ENCODE assay signal across 26 cellular contexts in genomic region chr4:62328526-62328925, GRCh38.
DNase-seq lines count a peak whose midpoint lies in the region; FAIRE-seq and TF ChIP-seq lines count a peak whose summit lies in the region.
"Had no signal": no experiment of that assay in that cellular context is flagged by ENCODE, and none has a peak within 500 bp of the region (broad histone marks: within the 10 kb centered on the region; RNA-seq: fewer than 3 reads in every experiment).

No MANE protein-coding gene starts in this region.

- H3K9me3 ChIP-seq in adipocyte (ENCODE audit: control insufficient read depth, low read length) = peaks cover 6% of the 10 kb centered on the region
- H3K9me3 ChIP-seq: A549; BE2C; BLaER1 treated with 17β-estradiol and CSF1 and Interleukin-3, amounts not matched to agents 10 nM and 100 nM; HAP-1 had no signal

- DNase-seq in ELR (ENCODE audit: low read depth) (peak; percentile 40), NCI-H226 (peak; percentile 16), adipocyte (ENCODE audit: low read depth) (peak; percentile 24), urothelium cell line (ENCODE audit: low spot score) (no peak), osteocyte (ENCODE audit: extremely low spot score, unreplicated experiment) (no peak), GOT3 (lab: John Stamatoyannopoulos, UW) (no peak), HuH-7.5 (ENCODE audit: low spot score) (no peak)
- DNase-seq: 8988T; ACHN; AML-193; BE2C; CD4-positive, alpha-beta T cell; CD8-positive, alpha-beta memory T cell; DMS 273 treated with DMSO at 0.1 percent for 48 hours; DMS79; EL; GF-D8 had no signal

- no peaks in the 10 kb centered on the region for H3K36me3 ChIP-seq in adipocyte (ENCODE audit: control insufficient read depth, insufficient read depth, low read length, severe bottlenecking)
- H3K36me3 ChIP-seq: BE2C; BLaER1 treated with 17β-estradiol and CSF1 and Interleukin-3, amounts not matched to agents 10 nM and 100 nM; HAP-1 had no signal

- H3K27ac Mint-ChIP-seq in osteocyte (ENCODE audit: unreplicated experiment) = no peak overlapping the region
- H3K27ac Mint-ChIP-seq: CD14-positive monocyte; CD4-positive, alpha-beta T cell; CD8-positive, alpha-beta memory T cell; GM23338 had no signal

- H3K4me3 ChIP-seq in adipocyte (ENCODE audit: low read length) = no peak overlapping the region
- H3K4me3 ChIP-seq: A549; BLaER1 treated with 17β-estradiol and CSF1 and Interleukin-3, amounts not matched to agents 10 nM and 100 nM; GM23338; HAP-1 had no signal

- FAIRE-seq in urothelium cell line (lab: Jason Lieb, UNC) = peak; percentile 55
- FAIRE-seq: A549, D721Med, GM12891, GM18507, H54 had no signal

- no peaks in the 10 kb centered on the region for H3K4me1 ChIP-seq in adipocyte (ENCODE audit: control insufficient read depth, insufficient read depth, low read length)
- H3K4me1 ChIP-seq: A549; BE2C; BLaER1 treated with 17β-estradiol and CSF1 and Interleukin-3, amounts not matched to agents 10 nM and 100 nM; HAP-1 had no signal

- TF ChIP-seq CTCF in osteocyte (IDR thresholded peaks at IDR 0.05) = no peak

- no peak overlapping the region for H3K9ac ChIP-seq in adipocyte (ENCODE audit: low read length)
- H3K9ac ChIP-seq: BLaER1 treated with 17β-estradiol and CSF1 and Interleukin-3, amounts not matched to agents 10 nM and 100 nM had no signal

- no peak overlapping the region for H3K4me3 Mint-ChIP-seq in osteocyte (ENCODE audit: unreplicated experiment)
- H3K4me3 Mint-ChIP-seq: CD14-positive monocyte; CD4-positive, alpha-beta T cell; CD8-positive, alpha-beta memory T cell; GM23338 had no signal

- H3K4me1 Mint-ChIP-seq in osteocyte (ENCODE audit: unreplicated experiment) = no peaks in the 10 kb centered on the region
- H3K4me1 Mint-ChIP-seq: CD14-positive monocyte; CD8-positive, alpha-beta memory T cell; GM23338 had no signal

- H3K27me3 ChIP-seq in adipocyte (replicated peaks; ENCODE audit: control insufficient read depth, insufficient read depth, low read length) = no peaks in the 10 kb centered on the region
- H3K27me3 ChIP-seq: BE2C; BLaER1 treated with 17β-estradiol and CSF1 and Interleukin-3, amounts not matched to agents 10 nM and 100 nM had no signal

- H3K9me3 Mint-ChIP-seq in osteocyte (ENCODE audit: unreplicated experiment) = peaks cover 7% of the 10 kb centered on the region
- H3K9me3 Mint-ChIP-seq: GM23338 had no signal

- no peaks in the 10 kb centered on the region for H3K36me3 Mint-ChIP-seq in osteocyte (ENCODE audit: unreplicated experiment)
- H3K36me3 Mint-ChIP-seq: CD14-positive monocyte; CD8-positive, alpha-beta memory T cell had no signal

- no peaks in the 10 kb centered on the region for H3K27me3 Mint-ChIP-seq in osteocyte (ENCODE audit: unreplicated experiment)
- H3K27me3 Mint-ChIP-seq: CD4-positive, alpha-beta T cell; CD8-positive, alpha-beta memory T cell had no signal

Comparison
In these comparisons a context has a peak if more than half of its experiments do, and no peak if none do; other contexts are left out.
1. DNase-seq: peak in ELR (single experiment), NCI-H226 (single experiment) and adipocyte (single experiment); none in urothelium cell line (single experiment), osteocyte (single experiment), GOT3 (single experiment) and HuH-7.5 (single experiment).